ENCODE assay signal across 8 cellular contexts in the genomic region with DNA sequence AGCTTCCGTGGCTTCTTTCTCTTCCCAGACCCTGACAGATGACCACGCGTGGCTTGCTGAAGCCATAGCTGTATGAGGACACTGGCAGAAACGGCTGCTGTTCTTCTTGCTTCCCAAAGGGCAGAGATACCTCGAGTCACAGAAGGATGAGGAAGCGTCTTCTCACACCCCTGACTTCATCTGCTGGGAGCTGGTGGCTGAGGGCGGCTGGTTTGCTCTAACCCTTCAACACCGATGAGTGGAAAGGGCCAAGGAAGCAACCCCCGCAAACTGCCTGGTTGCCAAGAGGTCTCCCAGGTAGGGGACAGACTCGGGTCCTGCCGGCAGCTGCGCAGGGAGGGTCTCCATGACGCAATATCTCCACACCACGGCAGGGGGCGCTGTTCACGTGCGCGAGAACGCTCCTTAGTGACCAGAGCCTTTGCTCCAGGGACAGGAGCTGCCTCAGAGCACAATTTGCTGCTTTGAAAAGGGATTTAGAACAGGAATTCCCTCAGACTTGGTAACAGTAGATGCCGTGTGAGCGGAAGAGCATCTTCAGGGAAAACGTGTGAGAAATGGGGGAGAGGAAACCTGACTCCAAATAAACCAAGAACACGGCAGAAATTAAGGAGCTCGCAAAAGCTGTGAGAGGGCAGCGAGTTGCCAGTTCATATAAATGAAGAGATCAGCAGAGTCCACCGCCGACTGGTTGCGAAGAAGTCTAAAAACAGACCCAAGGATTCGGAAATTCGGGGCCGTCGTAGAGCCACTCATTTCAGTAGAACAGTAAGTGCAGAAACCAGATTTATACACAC.
A peak's percentile ranks its signal among the peaks of the same experiment; 100 is the strongest.
DNase-seq lines count a peak whose midpoint lies in the region; ATAC-seq, FAIRE-seq and TF ChIP-seq lines count a peak whose summit lies in the region.

No MANE protein-coding gene starts in this region.

- peak; percentile 70 to 82 for DNase-seq in Caco-2
- peak; percentile 63 for DNase-seq in GM23248
- peak; percentile 37 to 63 for DNase-seq in NCI-H1930 (lab: John Stamatoyannopoulos, UW)
- DNase-seq in activated B cell treated with CpG ODN at 0.5 μM for 24 hours = peak; percentile 57
- DNase-seq in T47D (ENCODE audit: low read depth in 1 of 2, low spot score in 1 of 2) = peak; percentile 49 to 62
- DNase-seq in stimulated activated CD4-positive, alpha-beta T cell treated with anti-CD3 and anti-CD28 coated beads, Interleukin-12 subunit alpha, Interleukin-12 subunit beta, amount 100 ng/mL, for 48 hours (ENCODE audit: low read depth in 2 of 3, low spot score in 1 of 3) = peak; percentile 32 to 64 (median 64)

- peak; percentile 74 to 83 for TF ChIP-seq CTCF in Caco-2 (IDR thresholded peaks at IDR 0.05; ENCODE audit: insufficient read depth in 1 of 2, low read depth in 1 of 2, low read length in 1 of 2, severe bottlenecking in 1 of 2, unreplicated experiment in 1 of 2)
- TF ChIP-seq CTCF in activated B cell treated with CpG ODN at 0.5 μM for 24 hours (IDR thresholded peaks at IDR 0.05) = no peak

- peak overlapping the region; percentile 27 for H3K4me3 Mint-ChIP-seq in Caco-2 (ENCODE audit: unreplicated experiment)
- H3K4me3 Mint-ChIP-seq in activated B cell treated with CpG ODN at 0.5 μM for 24 hours = no peak overlapping the region

- peak overlapping the region; percentile 48 for H3K27ac Mint-ChIP-seq in Caco-2 (ENCODE audit: unreplicated experiment)
- H3K27ac Mint-ChIP-seq in activated B cell treated with CpG ODN at 0.5 μM for 24 hours = no peak overlapping the region

- POLR2A ChIA-PET in Caco-2 (lab: Charles Lee) = interaction anchor here (0.5 to 1.3 kb wide), 3 partner anchors 21 to 459 kb away, joined by 4 to 11 read pairs (median 4); partner anchors contain the start of gene DLL1
- POLR2A ChIA-PET in activated B cell treated with CpG ODN at 0.5 μM for 24 hours (lab: Charles Lee) = no interaction called here

- H3K4me3 ChIP-seq in Caco-2 (ENCODE audit: low read depth, low read length) = no peak overlapping the region
- no peak overlapping the region for H3K4me3 ChIP-seq in GM23248

- in situ Hi-C loops in GM23248 (cut with MboI) = loop anchor here (5.0 kb wide), 1 partner anchor 696 kb away; no protein-coding TSS in a partner anchor
- in situ Hi-C loops in T47D (cut with HindIII; ENCODE audit: low pct_unique_long_range_greater_than_20kb, low sequenced_read_pairs) = no loop called here

- peak; percentile 64 for ATAC-seq in activated B cell treated with CpG ODN at 0.5 μM for 24 hours (ENCODE audit: low read depth)
- ATAC-seq in GM19324 (IDR thresholded peaks at IDR 0.05; ENCODE audit: low FRiP score, unreplicated experiment) = no peak

- no peak overlapping the region for H3K9ac ChIP-seq in GM23248

- H2AFZ ChIP-seq in GM23248 = no peak overlapping the region

- H3K4me1 ChIP-seq in Caco-2 = peaks cover 35% of the 10 kb centered on the region
- H3K4me1 ChIP-seq in GM23248 (ENCODE audit: insufficient read depth) = no peaks in the 10 kb centered on the region

- CTCF ChIA-PET in Caco-2 (lab: Charles Lee) (interaction anchor here (0.5 to 3.0 kb wide), 11 partner anchors 21 to 685 kb away, joined by 3 to 24 read pairs (median 6); partner anchors contain the start of gene DLL1), activated B cell treated with CpG ODN at 0.5 μM for 24 hours (lab: Charles Lee) (interaction anchor here (0.6 to 3.6 kb wide), 10 partner anchors 15 to 698 kb away, joined by 3 to 46 read pairs (median 3); no protein-coding TSS in a partner anchor)

- H3F3A ChIP-seq in GM23248 (ENCODE audit: insufficient read depth) = no peaks in the 10 kb centered on the region

- H3K9me3 ChIP-seq in Caco-2 = no peaks in the 10 kb centered on the region
- H3K9me3 ChIP-seq in GM23248 (ENCODE audit: low read depth) = no peaks in the 10 kb centered on the region

- H4K20me1 ChIP-seq in GM23248 (ENCODE audit: insufficient read depth) = no peaks in the 10 kb centered on the region

- WGBS in GM23248 (ENCODE audit: low coverage in 1 of 2, low lambda C conversion rate in 2 of 2, missing lambda C conversion rate in 2 of 2), 2 experiments = 36 to 38% methylated on average over 32 of the region's 32 CpGs

- H3K27me3 Mint-ChIP-seq in Caco-2 (ENCODE audit: insufficient read depth, unreplicated experiment) (no peaks in the 10 kb centered on the region), activated B cell treated with CpG ODN at 0.5 μM for 24 hours (peaks cover 29% of the 10 kb centered on the region)

- H3K9me2 ChIP-seq in GM23248 (ENCODE audit: insufficient read depth) = no peaks in the 10 kb centered on the region

- H3K4me2 ChIP-seq in GM23248 (ENCODE audit: unreplicated experiment) = no peak overlapping the region

- H3K79me2 ChIP-seq in GM23248 (ENCODE audit: insufficient read depth) = no peaks in the 10 kb centered on the region

- H3K4me1 Mint-ChIP-seq in Caco-2 (ENCODE audit: low read depth, unreplicated experiment) (peaks cover 41% of the 10 kb centered on the region), activated B cell treated with CpG ODN at 0.5 μM for 24 hours (no peaks in the 10 kb centered on the region)

- no peak overlapping the region for H3K27ac ChIP-seq in GM23248

- peaks cover 17% of the 10 kb centered on the region for H3K9me3 Mint-ChIP-seq in Caco-2 (ENCODE audit: unreplicated experiment)
- peaks cover 3% of the 10 kb centered on the region for H3K9me3 Mint-ChIP-seq in activated B cell treated with CpG ODN at 0.5 μM for 24 hours

- BruUV-seq in Caco-2 (replicated peaks; lab: Mats Ljungman, UMichigan) = no TSS peak

- H3K27me3 ChIP-seq in Caco-2 (replicated peaks; ENCODE audit: control insufficient read depth, insufficient read depth, low read length) (no peaks in the 10 kb centered on the region), GM23248 (replicated peaks; ENCODE audit: insufficient read depth) (peaks cover 24% of the 10 kb centered on the region; the same call in 1 of the 2 replicates)

- intact Hi-C loops in Caco-2 (cut with micrococcal nuclease; ENCODE audit: unreplicated experiment) = loop anchor here (1.0 to 2.0 kb wide), 5 partner anchors 20 to 699 kb away; no protein-coding TSS in a partner anchor
- intact Hi-C loops in activated B cell treated with CpG ODN at 0.5 μM for 24 hours (cut with micrococcal nuclease) = loop anchor here (1.0 to 2.0 kb wide), 4 partner anchors 41 to 699 kb away; no protein-coding TSS in a partner anchor

- H3K36me3 ChIP-seq in Caco-2 (ENCODE audit: control insufficient read depth, insufficient read depth, low read length) (no peaks in the 10 kb centered on the region), GM23248 (ENCODE audit: low read depth) (no peaks in the 10 kb centered on the region)

- H3K36me3 Mint-ChIP-seq in Caco-2 (ENCODE audit: insufficient read depth, unreplicated experiment) (peaks cover 7% of the 10 kb centered on the region), activated B cell treated with CpG ODN at 0.5 μM for 24 hours (ENCODE audit: low read depth) (no peaks in the 10 kb centered on the region)

- FAIRE-seq in islet of Langerhans (lab: Jason Lieb, UNC) = peak; percentile 33
